In the genomic region with DNA sequence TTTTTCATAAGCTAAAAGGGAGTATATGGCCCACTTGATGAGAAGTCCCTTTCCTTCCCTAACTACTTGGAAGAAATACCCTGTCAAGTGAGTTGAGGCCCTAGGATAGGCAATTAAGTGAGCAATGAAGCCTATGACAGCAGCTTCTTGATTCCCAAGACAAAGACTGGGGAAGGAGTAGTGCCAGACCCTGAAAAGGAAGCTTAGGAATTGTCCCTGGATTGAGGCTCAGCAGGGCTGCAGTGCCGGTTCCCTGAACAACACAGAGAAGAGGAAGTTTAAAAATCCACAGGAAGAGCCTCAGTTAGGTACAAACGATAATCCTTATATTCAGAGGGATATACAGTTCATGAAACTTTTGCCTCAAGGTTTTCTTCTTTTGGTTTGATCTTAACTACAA, we compare ENCODE assay signal across 1 cellular context.
TF ChIP-seq lines count a peak whose summit lies in the region.

No MANE protein-coding gene starts in this region.

TF ChIP-seq in WTC11, 78 proteins besides CTCF, POLR2A, EP300 and RAD21 (continued from another document):
- TF ChIP-seq, protein P1, sequence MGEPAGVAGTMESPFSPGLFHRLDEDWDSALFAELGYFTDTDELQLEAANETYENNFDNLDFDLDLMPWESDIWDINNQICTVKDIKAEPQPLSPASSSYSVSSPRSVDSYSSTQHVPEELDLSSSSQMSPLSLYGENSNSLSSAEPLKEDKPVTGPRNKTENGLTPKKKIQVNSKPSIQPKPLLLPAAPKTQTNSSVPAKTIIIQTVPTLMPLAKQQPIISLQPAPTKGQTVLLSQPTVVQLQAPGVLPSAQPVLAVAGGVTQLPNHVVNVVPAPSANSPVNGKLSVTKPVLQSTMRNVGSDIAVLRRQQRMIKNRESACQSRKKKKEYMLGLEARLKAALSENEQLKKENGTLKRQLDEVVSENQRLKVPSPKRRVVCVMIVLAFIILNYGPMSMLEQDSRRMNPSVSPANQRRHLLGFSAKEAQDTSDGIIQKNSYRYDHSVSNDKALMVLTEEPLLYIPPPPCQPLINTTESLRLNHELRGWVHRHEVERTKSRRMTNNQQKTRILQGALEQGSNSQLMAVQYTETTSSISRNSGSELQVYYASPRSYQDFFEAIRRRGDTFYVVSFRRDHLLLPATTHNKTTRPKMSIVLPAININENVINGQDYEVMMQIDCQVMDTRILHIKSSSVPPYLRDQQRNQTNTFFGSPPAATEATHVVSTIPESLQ (CRISPR knock-in tag; IDR thresholded peaks at IDR 0.05) = no peak
- TF ChIP-seq NFATC4 (CRISPR knock-in tag; IDR thresholded peaks at IDR 0.05) (no peak), CREB1 (CRISPR knock-in tag; IDR thresholded peaks at IDR 0.05) (no peak), ZSCAN18 (CRISPR knock-in tag; IDR thresholded peaks at IDR 0.05) (no peak)
